In the genomic region with DNA sequence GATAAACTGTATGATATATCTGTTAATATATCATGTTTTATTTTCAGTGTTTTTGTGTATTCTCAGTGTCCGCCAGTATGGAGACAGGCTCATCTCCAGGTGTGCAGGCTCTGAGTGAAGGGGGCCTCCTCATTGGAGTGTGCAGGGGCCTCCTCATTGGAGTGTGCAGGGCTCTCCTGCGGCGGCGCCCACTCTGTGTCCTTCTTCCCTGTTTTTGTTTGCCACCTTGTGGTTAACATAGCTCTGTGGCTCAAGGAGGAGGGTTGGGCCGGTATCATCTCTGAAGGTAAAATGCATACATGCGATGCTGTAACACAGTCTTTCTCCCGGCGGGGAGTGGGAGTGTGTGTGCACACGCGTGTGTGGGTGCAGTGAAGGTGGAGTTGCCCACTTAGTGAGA, we compare ENCODE assay signal across 9 cellular contexts.
DNase-seq lines count a peak whose midpoint lies in the region; ATAC-seq and TF ChIP-seq lines count a peak whose summit lies in the region.
"Had no signal": no experiment of that assay in that cellular context is flagged by ENCODE, and none has a peak within 500 bp of the region (broad histone marks: within the 10 kb centered on the region; RNA-seq: fewer than 3 reads in every experiment).

No MANE protein-coding gene starts in this region.

- in situ Hi-C loops in astrocyte of the cerebellum (cut with HindIII; ENCODE audit: low sequenced_read_pairs) = no loop called here

- peak overlapping the region; percentile 71 for H3K9ac ChIP-seq in HUES64 (ENCODE audit: low read depth, low read length)

- no peaks in the 10 kb centered on the region for H3K27me3 ChIP-seq in HUES64 (ENCODE audit: insufficient read depth, low read length)
- H3K27me3 ChIP-seq: body of pancreas had no signal

- H3K36me3 ChIP-seq in HUES64 (ENCODE audit: insufficient read depth, low read length) = no peaks in the 10 kb centered on the region

- peak; percentile 15 for TF ChIP-seq CTCF in astrocyte of the cerebellum (IDR thresholded peaks at IDR 0.05; ENCODE audit: low read depth, low read length, missing control alignments)

- peaks cover 41% of the 10 kb centered on the region for H3K4me1 ChIP-seq in HUES64 (ENCODE audit: insufficient read depth, low read length)

- H3K27ac ChIP-seq in HUES64 (ENCODE audit: low read depth, low read length) (peak overlapping the region; percentile 79), substantia nigra (ENCODE audit: low read depth, low read length, poor library complexity, severe bottlenecking) (peak overlapping the region; percentile 70)

- H3K4me3 ChIP-seq in HUES64 (ENCODE audit: low read length) (peak overlapping the region; percentile 62), astrocyte of the cerebellum (ENCODE audit: low read depth, low read length) (no peak overlapping the region)
- H3K4me3 ChIP-seq: body of pancreas had no signal

- no peak for DNase-seq in astrocyte of the cerebellum (ENCODE audit: low read depth)
- peak; percentile 87 for DNase-seq in left kidney (ENCODE audit: low read depth, low spot score)
- DNase-seq in substantia nigra (lab: John Stamatoyannopoulos, UW) = peak in 1 of 49 donors; percentile 25
- no peak for DNase-seq in NOMO-1 treated with DMSO at 0.1 percent for 48 hours (lab: John Stamatoyannopoulos, UW; ENCODE audit: unreplicated experiment)
- DNase-seq in COLO668 (lab: John Stamatoyannopoulos, UW; ENCODE audit: unreplicated experiment) = no peak
- DNase-seq: activated CD4-positive, alpha-beta T cell treated with anti-CD3 and anti-CD28 coated beads, Interleukin-2, amount 50 U/mL, for 48 hours had no signal

- 25% methylated on average over 10 of the region's 10 CpGs for WGBS in HUES64

- ATAC-seq in GM21723 (IDR thresholded peaks at IDR 0.05; ENCODE audit: unreplicated experiment) = no peak
- ATAC-seq: body of pancreas had no signal

- no peaks in the 10 kb centered on the region for H3K9me3 ChIP-seq in HUES64 (ENCODE audit: insufficient read depth, low read depth, low read length)
- H3K9me3 ChIP-seq: body of pancreas had no signal
